In the genomic region with DNA sequence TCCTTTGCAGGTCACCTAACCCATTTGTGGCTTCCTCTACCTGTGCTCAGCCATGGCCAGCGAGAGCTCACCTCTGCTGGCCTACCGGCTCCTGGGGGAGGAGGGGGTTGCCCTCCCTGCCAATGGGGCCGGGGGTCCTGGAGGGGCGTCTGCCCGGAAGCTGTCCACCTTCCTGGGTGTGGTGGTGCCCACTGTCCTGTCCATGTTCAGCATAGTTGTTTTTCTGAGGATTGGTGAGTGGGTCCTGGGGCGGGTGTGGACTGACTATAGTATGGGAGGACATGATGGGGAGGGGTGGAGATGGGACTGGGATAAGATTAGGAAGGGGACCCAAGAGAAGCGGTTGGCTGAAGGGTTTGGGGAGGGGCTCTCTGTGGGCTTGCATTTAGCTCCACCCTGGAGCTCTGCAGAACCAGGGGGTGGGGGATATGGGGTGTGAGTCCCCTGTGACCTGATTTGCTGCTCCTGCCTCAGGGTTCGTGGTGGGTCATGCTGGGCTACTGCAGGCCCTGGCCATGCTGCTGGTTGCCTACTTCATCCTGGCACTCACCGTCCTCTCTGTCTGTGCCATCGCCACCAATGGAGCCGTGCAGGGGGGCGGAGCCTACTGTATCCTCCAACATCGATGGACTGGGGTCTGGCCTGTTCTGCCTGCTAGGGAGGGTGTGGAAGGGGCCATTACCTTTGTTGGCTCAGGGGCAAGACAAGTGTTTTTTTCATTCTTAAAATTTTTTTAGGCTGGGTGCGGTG, we compare ENCODE assay signal across 17 cellular contexts. TPM values are rescaled to one million over a fixed set of nuclear protein-coding genes. Genes with fewer than 3 reads are reported as not detected.
DNase-seq lines count a peak whose midpoint lies in the region; ATAC-seq, FAIRE-seq and TF ChIP-seq lines count a peak whose summit lies in the region.
"Had no signal": no experiment of that assay in that cellular context is flagged by ENCODE, and none has a peak within 500 bp of the region (broad histone marks: within the 10 kb centered on the region; RNA-seq: fewer than 3 reads in every experiment).

No MANE protein-coding gene starts in this region.

- no peak overlapping the region for H4K91ac ChIP-seq in H9 (ENCODE audit: insufficient read length, low read depth, low read length)
- H4K91ac ChIP-seq in trophoblast cell (ENCODE audit: low read depth, low read length), result no peak overlapping the region

- intact Hi-C loops in activated naive CD4-positive, alpha-beta T cell treated with anti-CD3 and anti-CD28 coated beads for 36 hours (cut with micrococcal nuclease), result loop anchor here (5.0 kb wide), 2 partner anchors 162 to 227 kb away; a partner anchor contains a TSS
- intact Hi-C loops in GM12878 (cut with micrococcal nuclease; ENCODE audit: unreplicated experiment) (no loop called here), tibial artery (cut with DNase I; ENCODE audit: low total_unique reads) (loop anchor here (5.0 kb wide), 1 partner anchor 147 kb away; a partner anchor contains a TSS)

- H3K27ac ChIP-seq in H9 (ENCODE audit: insufficient read length, low read depth, low read length) (no peak overlapping the region), GM12878 (ENCODE audit: control insufficient read depth, insufficient read depth) (no peak overlapping the region), trophoblast cell (ENCODE audit: low read depth, low read length) (no peak overlapping the region), tibial artery (no peak overlapping the region)
- H3K27ac ChIP-seq: gastrocnemius medialis, ovary had no signal

- peak overlapping the region; percentile 89 for H3K4me3 Mint-ChIP-seq in activated naive CD4-positive, alpha-beta T cell treated with anti-CD3 and anti-CD28 coated beads for 36 hours
- H3K4me3 Mint-ChIP-seq in H9, result peak overlapping the region; percentile 24 to 98; a peak in 3 of 5 replicates
- H3K4me3 Mint-ChIP-seq in WTC11, result no peak overlapping the region

- SMC1A ChIA-PET in GM12878 (lab: Charles Lee; ENCODE audit: uncharacterized antibody, unreplicated experiment), result interaction anchor here (0.9 to 3.7 kb wide), 3 partner anchors 35 to 162 kb away, joined by 4 to 17 read pairs (median 4); a partner anchor contains a TSS

- H4K5ac ChIP-seq in H9 (ENCODE audit: insufficient read length, low read depth, low read length), result no peak overlapping the region

- no CpG with 5 or more reads among the region's 14 CpGs for WGBS in H9 (ENCODE audit: extremely low coverage, insufficient read length, low lambda C conversion rate)
- 96% methylated on average over 14 of the region's 14 CpGs for WGBS in GM12878 (ENCODE audit: insufficient coverage, insufficient replicate concordance, low lambda C conversion rate, missing lambda C conversion rate)
- WGBS in trophoblast cell (ENCODE audit: extremely low coverage, insufficient coverage, insufficient read length), result no CpG with 5 or more reads among the region's 14 CpGs

- H3K9ac ChIP-seq in H9 (ENCODE audit: extremely low read depth, insufficient read length, low read length) (no peak overlapping the region), GM12878 (ENCODE audit: control insufficient read depth, insufficient read depth, low read length) (no peak overlapping the region), trophoblast cell (ENCODE audit: low read length) (no peak overlapping the region)

- H4K20me1 ChIP-seq in H9 (ENCODE audit: control insufficient read depth, insufficient read depth, insufficient read length), result no peaks in the 10 kb centered on the region
- no peaks in the 10 kb centered on the region for H4K20me1 ChIP-seq in GM12878 (ENCODE audit: control insufficient read depth, insufficient read depth)

- POLR2A ChIA-PET in GM12878 (lab: Charles Lee), result interaction anchor here (0.6 to 1.7 kb wide), 6 partner anchors 21 to 878 kb away, joined by 3 to 8 read pairs (median 3); a partner anchor contains a TSS
- POLR2A ChIA-PET in WTC11 (lab: Charles Lee), result interaction anchor here (1.5 to 1.9 kb wide), 2 partner anchors 20 to 26 kb away, joined by 3 to 8 read pairs; a partner anchor contains a TSS

- H3K23ac ChIP-seq in H9 (ENCODE audit: insufficient read length, low read depth, low read length) (no peak overlapping the region), trophoblast cell (ENCODE audit: low read length) (no peak overlapping the region)

- CTCF ChIA-PET in activated naive CD4-positive, alpha-beta T cell treated with anti-CD3 and anti-CD28 coated beads for 36 hours (lab: Charles Lee), result interaction anchor here (0.7 to 10.0 kb wide), 4 partner anchors 54 to 312 kb away, joined by 3 to 98 read pairs (median 3); no protein-coding TSS in a partner anchor
- CTCF ChIA-PET in GM12878 (lab: Yijun Ruan, JAX) (interaction anchor here (1.2 to 7.7 kb wide), 4 partner anchors 52 to 290 kb away, joined by 5 to 238 read pairs (median 47); a partner anchor contains a TSS), WTC11 (lab: Charles Lee) (interaction anchor here (0.7 to 5.6 kb wide), 5 partner anchors 21 to 149 kb away, joined by 3 to 131 read pairs (median 4); a partner anchor contains a TSS)

- H2BK5ac ChIP-seq in H9 (ENCODE audit: insufficient read length, low read length) (no peak overlapping the region), trophoblast cell (ENCODE audit: low read depth, low read length, poor library complexity) (no peak overlapping the region)

- H2BK120ac ChIP-seq in H9 (ENCODE audit: low read depth, low read length, poor library complexity, severe bottlenecking) (no peak overlapping the region), trophoblast cell (ENCODE audit: insufficient read depth, low read length, poor library complexity) (no peak overlapping the region)

- H4K8ac ChIP-seq in H9 (replicated peaks; ENCODE audit: insufficient read length, low read depth, low read length), result no peak overlapping the region
- H4K8ac ChIP-seq in trophoblast cell (ENCODE audit: low read depth, low read length), result no peak overlapping the region

- no peak overlapping the region for H3K56ac ChIP-seq in H9 (ENCODE audit: insufficient read length, low read depth, low read length)

- no TSS peak for BruUV-seq in GM12878 (replicated peaks; lab: Mats Ljungman, UMichigan)

- H3K4me2 ChIP-seq in H9 (ENCODE audit: insufficient read depth, insufficient read length, low read length) (no peak overlapping the region), GM12878 (ENCODE audit: control insufficient read depth, insufficient read depth) (peak overlapping the region; percentile 100), trophoblast cell (ENCODE audit: low read length) (no peak overlapping the region)

- DNase-seq in activated naive CD4-positive, alpha-beta T cell treated with anti-CD3 and anti-CD28 coated beads for 36 hours, result no peak
- DNase-seq in activated naive CD4-positive, alpha-beta T cell (lab: John Stamatoyannopoulos, UW), result no peak
- no peak for DNase-seq in H9
- DNase-seq in GM12878 (ENCODE audit: low read depth, low spot score), result no peak
- peak in 1 of 2 donors; percentile 14 for DNase-seq in trophoblast cell
- DNase-seq in tibial artery, result no peak
- DNase-seq in CD1c-positive myeloid dendritic cell (ENCODE audit: extremely low spot score), result no peak
- no peak for DNase-seq in WTC11 (ENCODE audit: low spot score)
- DNase-seq: activated CD4-positive, alpha-beta T cell treated with anti-CD3 and anti-CD28 coated beads, Interleukin-2, amount 50 U/mL, for 4 hours; cerebellar nuclear complex; DMS79; gastrocnemius medialis; HFFc6; Kasumi-1; NCI-H146; ovary had no signal

- RAD21 ChIA-PET in GM12878 (lab: Charles Lee; ENCODE audit: unreplicated experiment), result interaction anchor here (0.7 to 4.6 kb wide), 4 partner anchors 33 to 162 kb away, joined by 3 to 43 read pairs (median 4); a partner anchor contains a TSS

- TF ChIP-seq CTCF in H9 (conservative IDR thresholded peaks at IDR 0.05), result no peak
- TF ChIP-seq CTCF in GM12878 (IDR thresholded peaks at IDR 0.05 in 2 of 3, conservative IDR thresholded peaks at IDR 0.05 in 1 of 3; ENCODE audit: control insufficient read depth in 2 of 3, extremely low read depth in 1 of 3, insufficient read depth in 1 of 3, low read depth in 3 of 3, low read length in 3 of 3), result no peak
- no peak for TF ChIP-seq CTCF in tibial artery (IDR thresholded peaks at IDR 0.05)
- TF ChIP-seq CTCF in WTC11 (IDR thresholded peaks at IDR 0.05), result no peak

- H3K27me3 ChIP-seq in H9 (ENCODE audit: insufficient read depth, low read length) (no peaks in the 10 kb centered on the region), GM12878 (replicated peaks in 1 of 2; ENCODE audit: control insufficient read depth in 2 of 2, insufficient read depth in 2 of 2, low read length in 1 of 2) (no peaks in the 10 kb centered on the region), trophoblast cell (ENCODE audit: insufficient read depth, low read length) (no peaks in the 10 kb centered on the region), tibial artery (no peaks in the 10 kb centered on the region)
- H3K27me3 ChIP-seq: gastrocnemius medialis, ovary had no signal

- TF ChIP-seq EP300 in GM12878 (IDR thresholded peaks at IDR 0.05; ENCODE audit: borderline replicate concordance in 1 of 2, control insufficient read depth in 1 of 2, low read depth in 2 of 2, low read length in 2 of 2), result no peak

- no peak for TF ChIP-seq POLR2A in GM12878 (IDR thresholded peaks at IDR 0.05; ENCODE audit: low read depth, low read length)

- peaks cover 2% of the 10 kb centered on the region for H3K36me3 Mint-ChIP-seq in activated naive CD4-positive, alpha-beta T cell treated with anti-CD3 and anti-CD28 coated beads for 36 hours (ENCODE audit: low read depth)
- H3K36me3 Mint-ChIP-seq in H9 (ENCODE audit: insufficient read depth in 1 of 3, low read depth in 3 of 3), result peaks cover 2 to 18% (median 11%) of the 10 kb centered on the region in 3 experiments; a peak in 5 of 7 replicates
- H3K36me3 Mint-ChIP-seq in WTC11, result peaks cover 2% of the 10 kb centered on the region; the same call in 1 of the 2 replicates

- no peak overlapping the region for H3K27ac Mint-ChIP-seq in activated naive CD4-positive, alpha-beta T cell treated with anti-CD3 and anti-CD28 coated beads for 36 hours
- H3K27ac Mint-ChIP-seq in H9 (no peak overlapping the region; a peak in 1 of 7 replicates), WTC11 (no peak overlapping the region)
- H3K27ac Mint-ChIP-seq: HFFc6 had no signal

- H3K4me1 ChIP-seq in H9 (ENCODE audit: insufficient read depth, low read length), result no peaks in the 10 kb centered on the region
- H3K4me1 ChIP-seq in GM12878 (ENCODE audit: control insufficient read depth, insufficient read depth, low read length), result peaks cover 2% of the 10 kb centered on the region
- peaks cover 19 to 23% of the 10 kb centered on the region in 2 experiments for H3K4me1 ChIP-seq in trophoblast cell (ENCODE audit: control insufficient read depth in 1 of 2, insufficient read depth in 2 of 2, low read length in 2 of 2)
- peaks cover 0 to 16% (median 11%) of the 10 kb centered on the region in 4 donors for H3K4me1 ChIP-seq in tibial artery

- H2AFZ ChIP-seq in H9 (ENCODE audit: low read length) (no peak overlapping the region), GM12878 (ENCODE audit: control insufficient read depth, low read depth, low read length) (no peak overlapping the region), trophoblast cell (ENCODE audit: insufficient read depth, low read length, poor library complexity) (no peak overlapping the region)

- in situ Hi-C loops in GM12878 (cut with MboI), result loop anchor here (10.0 kb wide), 2 partner anchors 150 to 380 kb away; a partner anchor contains a TSS

- no peak overlapping the region for H3K4ac ChIP-seq in H9 (ENCODE audit: low read depth, low read length)
- H3K4ac ChIP-seq in trophoblast cell (ENCODE audit: low read depth, low read length), result no peak overlapping the region

- no peak for TF ChIP-seq RAD21 in GM12878 (IDR thresholded peaks at IDR 0.05; ENCODE audit: insufficient read depth, low read depth, low read length)

- H3K36me3 ChIP-seq in GM12878 (ENCODE audit: control insufficient read depth in 2 of 2, insufficient read depth in 2 of 2, low read length in 1 of 2), result no peaks in the 10 kb centered on the region
- peaks cover 7 to 8% of the 10 kb centered on the region in 2 experiments for H3K36me3 ChIP-seq in trophoblast cell (ENCODE audit: control insufficient read depth in 1 of 2, insufficient read depth in 2 of 2, low read length in 2 of 2)
- H3K36me3 ChIP-seq in tibial artery, result peaks cover 0 to 29% (median 0%) of the 10 kb centered on the region in 3 donors
- H3K36me3 ChIP-seq: gastrocnemius medialis, ovary had no signal

- H2AK5ac ChIP-seq in H9 (ENCODE audit: insufficient read length, low read length), result no peak overlapping the region
- no peak overlapping the region for H2AK5ac ChIP-seq in trophoblast cell (ENCODE audit: low read length)

- H3K79me2 ChIP-seq in H9 (ENCODE audit: insufficient read depth, low read length) (peaks cover 2% of the 10 kb centered on the region; the same call in 1 of the 2 replicates), GM12878 (ENCODE audit: control insufficient read depth, insufficient read depth, low read length) (peaks cover 10% of the 10 kb centered on the region), trophoblast cell (ENCODE audit: control insufficient read depth, insufficient read depth, low read length, poor library complexity) (no peaks in the 10 kb centered on the region)

- peaks cover 18% of the 10 kb centered on the region for H3K4me1 Mint-ChIP-seq in activated naive CD4-positive, alpha-beta T cell treated with anti-CD3 and anti-CD28 coated beads for 36 hours (ENCODE audit: low read depth)
- H3K4me1 Mint-ChIP-seq in H9 (peaks cover 6 to 10% of the 10 kb centered on the region in 2 experiments; a peak in 2 of 4 replicates), WTC11 (0 out of 2 replicates have a peak, but pooled peaks cover 7% of the 10 kb centered on the region)

- no peak overlapping the region for H3T11ph ChIP-seq in H9 (ENCODE audit: low read length)

- peaks cover 3% of the 10 kb centered on the region for H3K79me1 ChIP-seq in H9 (ENCODE audit: insufficient read depth, low read depth, low read length, poor library complexity, severe bottlenecking)
- peaks cover 12% of the 10 kb centered on the region for H3K79me1 ChIP-seq in trophoblast cell (ENCODE audit: low read length)

- H3K23me2 ChIP-seq in H9 (ENCODE audit: insufficient read length, low read depth, low read length, poor library complexity, severe bottlenecking), result peaks cover 4% of the 10 kb centered on the region

- H3K14ac ChIP-seq in H9 (ENCODE audit: insufficient read depth, low read length) (no peak overlapping the region; the same call in 1 of the 2 replicates), trophoblast cell (ENCODE audit: low read length) (no peak overlapping the region)

- peak overlapping the region; percentile 91; the same call in 1 of the 2 replicates for H3K4me3 ChIP-seq in GM12878
- H3K4me3 ChIP-seq in trophoblast cell (ENCODE audit: low read depth, low read length), result no peak overlapping the region
- H3K4me3 ChIP-seq in tibial artery, result no peak overlapping the region
- H3K4me3 ChIP-seq: gastrocnemius medialis, ovary had no signal

- H3K27me3 Mint-ChIP-seq in activated naive CD4-positive, alpha-beta T cell treated with anti-CD3 and anti-CD28 coated beads for 36 hours (ENCODE audit: low read depth), result no peaks in the 10 kb centered on the region
- H3K27me3 Mint-ChIP-seq in H9 (ENCODE audit: low read depth) (no peaks in the 10 kb centered on the region), WTC11 (ENCODE audit: low read depth) (no peaks in the 10 kb centered on the region)

- H4K12ac ChIP-seq in trophoblast cell (ENCODE audit: low read depth, low read length), result peak overlapping the region; percentile 43

- H3K18ac ChIP-seq in H9 (ENCODE audit: insufficient read length, low read depth, low read length) (no peak overlapping the region), trophoblast cell (ENCODE audit: low read length) (no peak overlapping the region)

- no peaks in the 10 kb centered on the region for H3K9me3 Mint-ChIP-seq in activated naive CD4-positive, alpha-beta T cell treated with anti-CD3 and anti-CD28 coated beads for 36 hours
- H3K9me3 Mint-ChIP-seq in H9 (no peaks in the 10 kb centered on the region; a peak in 1 of 5 replicates), WTC11 (no peaks in the 10 kb centered on the region)
- H3K9me3 Mint-ChIP-seq: HFFc6 had no signal

- H3K9me3 ChIP-seq in H9 (ENCODE audit: control insufficient read depth, low read depth, low read length), result no peaks in the 10 kb centered on the region
- H3K9me3 ChIP-seq in GM12878 (replicated peaks; ENCODE audit: control insufficient read depth, insufficient read depth, low read length), result no peaks in the 10 kb centered on the region
- no peaks in the 10 kb centered on the region for H3K9me3 ChIP-seq in trophoblast cell (ENCODE audit: insufficient read depth, low read depth, low read length)
- no peaks in the 10 kb centered on the region for H3K9me3 ChIP-seq in tibial artery
- H3K9me3 ChIP-seq: gastrocnemius medialis, ovary had no signal

- no peak overlapping the region for H2BK20ac ChIP-seq in H9 (ENCODE audit: low read depth, low read length, poor library complexity, severe bottlenecking)

- H2BK12ac ChIP-seq in H9 (ENCODE audit: insufficient read length, low read depth, low read length), result no peak overlapping the region
- H2BK12ac ChIP-seq in trophoblast cell (ENCODE audit: low read length), result no peak overlapping the region

- no peak for ATAC-seq in GM12878
- ATAC-seq in WTC11, result no peak
- ATAC-seq: gastrocnemius medialis had no signal

- no peak overlapping the region for H2BK15ac ChIP-seq in H9 (ENCODE audit: low read depth, low read length)

- no peak for FAIRE-seq in GM12878 (lab: Jason Lieb, UNC)
- FAIRE-seq: endothelial cell of umbilical vein had no signal

RNA-seq across cellular contexts. Expression of a gene that starts 1.8 kb away (rescaled TPM):
- total RNA-seq in activated naive CD4-positive, alpha-beta T cell treated with anti-CD3 and anti-CD28 coated beads for 36 hours, result 10 to 100 TPM; 10.1 to 10.5 TPM
- total RNA-seq in H9 (2021), result 42.3 and 43.0 TPM in 2 replicates
- total RNA-seq in GM12878 (2013; cell fraction: nucleolus; rRNA removed), result 21.5 and 26.6 TPM in 2 replicates
- total RNA-seq in GM12878 (2014; rRNA removed), result 11.1 and 16.7 TPM in 2 replicates
- 5.5 and 6.3 TPM in 2 replicates for total RNA-seq in GM12878 (2014; rRNA removed; fragmentation: Illumina TruSeq; extraction: Trizol)
- 16.5 and 18.5 TPM in 2 replicates for total RNA-seq in GM12878 (2021)
- polyA plus RNA-seq in GM12878 (2011; ENCODE audit: low read depth), result 3.9 TPM
- 8.6 and 15.3 TPM in 2 replicates for polyA plus RNA-seq in GM12878 (2011; rRNA removed)
- polyA plus RNA-seq in GM12878 (2011; cell fraction: cytosol; rRNA removed), result 14.5 and 20.6 TPM in 2 replicates
- 53.9 and 65.6 TPM in 2 replicates for polyA plus RNA-seq in GM12878 (2011; cell fraction: nucleus; rRNA removed)
- polyA plus RNA-seq in GM12878 (2012), result 11.3 and 13.5 TPM in 2 replicates
- polyA plus RNA-seq in GM12878 (2014; fragmentation: Illumina TruSeq; extraction: Trizol), result 4.3 and 10.9 TPM in 2 replicates
- polyA plus RNA-seq in GM12878 (2014; fragmentation: Nextera tagmentation; extraction: Ambion mirVana), result under 1 TPM; 0.24 to 0.35 TPM
- polyA plus RNA-seq in GM12878 (2014; rRNA removed), result 18.5 and 24.3 TPM in 2 replicates
- polyA plus RNA-seq in GM12878 (2016; fragmentation: Nextera tagmentation; extraction: Ambion mirVana), result 1 to 10 TPM; 5.0 to 7.8 TPM
- polyA minus RNA-seq in GM12878 (2011; rRNA and poly(A)+ RNA removed), result 7.6 and 16.3 TPM in 2 replicates
- 5.8 and 6.3 TPM in 2 replicates for polyA minus RNA-seq in GM12878 (2011; cell fraction: cytosol; rRNA and poly(A)+ RNA removed)
- 7.0 and 10.4 TPM in 2 replicates for polyA minus RNA-seq in GM12878 (2011; cell fraction: nucleus; rRNA and poly(A)+ RNA removed)
- polyA plus RNA-seq in trophoblast cell (2013), result 18.4 and 20.0 TPM in 2 replicates
- total RNA-seq in WTC11 (2021), result 32.6 to 39.3 TPM (median 34.1 TPM) in 3 replicates

RNA-seq across cellular contexts. Expression of a gene that starts 12.9 kb away (rescaled TPM):
- 10 to 100 TPM; 19.8 to 21.0 TPM for total RNA-seq in activated naive CD4-positive, alpha-beta T cell treated with anti-CD3 and anti-CD28 coated beads for 36 hours
- total RNA-seq in H9 (2021) (120 and 122 TPM in 2 replicates), GM12878 (2014; rRNA removed) (26.4 and 32.3 TPM in 2 replicates), GM12878 (2014; rRNA removed; fragmentation: Illumina TruSeq; extraction: Trizol) (15.4 and 16.2 TPM in 2 replicates), GM12878 (2021) (45.3 and 47.4 TPM in 2 replicates), WTC11 (2021) (128 to 140 TPM (median 130 TPM) in 3 replicates)
- 23.7 and 24.0 TPM in 2 replicates for total RNA-seq in GM12878 (2013; cell fraction: nucleolus; rRNA removed)
- 10.0 TPM for polyA plus RNA-seq in GM12878 (2011; ENCODE audit: low read depth)
- polyA plus RNA-seq in GM12878 (2011; rRNA removed) (14.2 and 21.3 TPM in 2 replicates), GM12878 (2014; fragmentation: Illumina TruSeq; extraction: Trizol) (1.7 and 8.5 TPM in 2 replicates), GM12878 (2014; fragmentation: Nextera tagmentation; extraction: Ambion mirVana) (1 to 10 TPM; 2.5 to 7.1 TPM), GM12878 (2014; rRNA removed) (36.6 and 40.3 TPM in 2 replicates), GM12878 (2016; fragmentation: Nextera tagmentation; extraction: Ambion mirVana) (10 to 100 TPM; 29.7 to 36.5 TPM)
- polyA plus RNA-seq in GM12878 (2011; cell fraction: cytosol; rRNA removed), result 24.6 and 35.7 TPM in 2 replicates
- 37.9 and 42.2 TPM in 2 replicates for polyA plus RNA-seq in GM12878 (2011; cell fraction: nucleus; rRNA removed)
- polyA plus RNA-seq in GM12878 (2012), result 29.8 and 31.4 TPM in 2 replicates
- polyA minus RNA-seq in GM12878 (2011; rRNA and poly(A)+ RNA removed), result 12.7 and 22.8 TPM in 2 replicates
- 7.1 and 9.1 TPM in 2 replicates for polyA minus RNA-seq in GM12878 (2011; cell fraction: cytosol; rRNA and poly(A)+ RNA removed)
- polyA minus RNA-seq in GM12878 (2011; cell fraction: nucleus; rRNA and poly(A)+ RNA removed), result 12.3 and 19.0 TPM in 2 replicates
- polyA plus RNA-seq in trophoblast cell (2013), result 75.4 and 76.0 TPM in 2 replicates

RNA-seq across cellular contexts. Expression of a gene that starts 20.6 kb away (rescaled TPM):
- total RNA-seq in activated naive CD4-positive, alpha-beta T cell treated with anti-CD3 and anti-CD28 coated beads for 36 hours, result 100 to 1,000 TPM; 166 to 169 TPM
- total RNA-seq in H9 (2021) (373 and 382 TPM in 2 replicates), GM12878 (2014; rRNA removed) (94.0 and 104 TPM in 2 replicates), GM12878 (2014; rRNA removed; fragmentation: Illumina TruSeq; extraction: Trizol) (58.3 and 67.6 TPM in 2 replicates), GM12878 (2021) (230 and 254 TPM in 2 replicates), WTC11 (2021) (209 to 238 TPM (median 233 TPM) in 3 replicates)
- 86.6 and 97.1 TPM in 2 replicates for total RNA-seq in GM12878 (2013; cell fraction: nucleolus; rRNA removed)
- 170 TPM for polyA plus RNA-seq in GM12878 (2011; ENCODE audit: low read depth)
- polyA plus RNA-seq in GM12878 (2011; rRNA removed) (24.2 and 43.9 TPM in 2 replicates), GM12878 (2014; fragmentation: Illumina TruSeq; extraction: Trizol) (69.0 and 120 TPM in 2 replicates), GM12878 (2014; fragmentation: Nextera tagmentation; extraction: Ambion mirVana) (10 to 100 TPM; 11.1 to 33.6 TPM), GM12878 (2014; rRNA removed) (119 and 148 TPM in 2 replicates), GM12878 (2016; fragmentation: Nextera tagmentation; extraction: Ambion mirVana) (100 to 1,000 TPM; 187 to 189 TPM)
- 44.5 and 51.1 TPM in 2 replicates for polyA plus RNA-seq in GM12878 (2011; cell fraction: cytosol; rRNA removed)
- 387 and 494 TPM in 2 replicates for polyA plus RNA-seq in GM12878 (2011; cell fraction: nucleus; rRNA removed)
- 115 and 154 TPM in 2 replicates for polyA plus RNA-seq in GM12878 (2012)
- 31.1 and 33.8 TPM in 2 replicates for polyA minus RNA-seq in GM12878 (2011; rRNA and poly(A)+ RNA removed)
- polyA minus RNA-seq in GM12878 (2011; cell fraction: cytosol; rRNA and poly(A)+ RNA removed), result 38.4 and 40.6 TPM in 2 replicates
- 57.3 and 98.4 TPM in 2 replicates for polyA minus RNA-seq in GM12878 (2011; cell fraction: nucleus; rRNA and poly(A)+ RNA removed)
- 115 and 117 TPM in 2 replicates for polyA plus RNA-seq in trophoblast cell (2013)

RNA-seq across cellular contexts. Expression of a gene that starts 27.0 kb away (rescaled TPM):
- 1 to 10 TPM; 5.9 to 6.0 TPM for total RNA-seq in activated naive CD4-positive, alpha-beta T cell treated with anti-CD3 and anti-CD28 coated beads for 36 hours
- total RNA-seq in H9 (2021) (132 and 135 TPM in 2 replicates), GM12878 (2014; rRNA removed) (0.56 and 0.93 TPM in 2 replicates), GM12878 (2014; rRNA removed; fragmentation: Illumina TruSeq; extraction: Trizol) (0.32 and 0.40 TPM in 2 replicates), GM12878 (2021) (0.82 and 0.85 TPM in 2 replicates), WTC11 (2021) (99.7 to 120 TPM (median 104 TPM) in 3 replicates)
- total RNA-seq in GM12878 (2013; cell fraction: nucleolus; rRNA removed), result 3.3 and 3.7 TPM in 2 replicates
- 1.0 TPM for polyA plus RNA-seq in GM12878 (2011; ENCODE audit: low read depth)
- polyA plus RNA-seq in GM12878 (2011; rRNA removed) (0.23 and 0.45 TPM in 2 replicates), GM12878 (2014; fragmentation: Illumina TruSeq; extraction: Trizol) (0.05 and 0.32 TPM in 2 replicates), GM12878 (2014; fragmentation: Nextera tagmentation; extraction: Ambion mirVana) (not detected), GM12878 (2014; rRNA removed) (0.51 and 0.75 TPM in 2 replicates), GM12878 (2016; fragmentation: Nextera tagmentation; extraction: Ambion mirVana) (not detected)
- 0.32 and 0.76 TPM in 2 replicates for polyA plus RNA-seq in GM12878 (2011; cell fraction: cytosol; rRNA removed)
- 2.0 and 2.5 TPM in 2 replicates for polyA plus RNA-seq in GM12878 (2011; cell fraction: nucleus; rRNA removed)
- polyA plus RNA-seq in GM12878 (2012), result 0.70 and 0.93 TPM in 2 replicates
- polyA minus RNA-seq in GM12878 (2011; rRNA and poly(A)+ RNA removed), result 0.15 and 0.21 TPM in 2 replicates
- 0.67 and 3.4 TPM in 2 replicates for polyA minus RNA-seq in GM12878 (2011; cell fraction: cytosol; rRNA and poly(A)+ RNA removed)
- polyA minus RNA-seq in GM12878 (2011; cell fraction: nucleus; rRNA and poly(A)+ RNA removed), result 0.60 and 1.2 TPM in 2 replicates
- polyA plus RNA-seq in trophoblast cell (2013), result 103 and 106 TPM in 2 replicates

RNA-seq across cellular contexts. Expression of a gene that starts 35.2 kb away (rescaled TPM):
- 1 to 10 TPM in 1 of 2 experiments, under 1 TPM in 1; 0.64 to 1.4 TPM for total RNA-seq in activated naive CD4-positive, alpha-beta T cell treated with anti-CD3 and anti-CD28 coated beads for 36 hours
- total RNA-seq in H9 (2021) (4.3 and 4.6 TPM in 2 replicates), GM12878 (2014; rRNA removed) (10.6 and 10.8 TPM in 2 replicates), GM12878 (2014; rRNA removed; fragmentation: Illumina TruSeq; extraction: Trizol) (1.3 and 1.6 TPM in 2 replicates), GM12878 (2021) (4.7 and 5.6 TPM in 2 replicates), WTC11 (2021) (3.9 to 4.8 TPM (median 4.6 TPM) in 3 replicates)
- 5.4 and 5.8 TPM in 2 replicates for total RNA-seq in GM12878 (2013; cell fraction: nucleolus; rRNA removed)
- not detected for polyA plus RNA-seq in GM12878 (2011; ENCODE audit: low read depth)
- polyA plus RNA-seq in GM12878 (2011; rRNA removed) (0.20 and 0.96 TPM in 2 replicates), GM12878 (2014; fragmentation: Illumina TruSeq; extraction: Trizol) (0.48 and 0.75 TPM in 2 replicates), GM12878 (2014; fragmentation: Nextera tagmentation; extraction: Ambion mirVana) (under 1 TPM; 0.14 to 0.57 TPM), GM12878 (2014; rRNA removed) (7.2 and 9.7 TPM in 2 replicates), GM12878 (2016; fragmentation: Nextera tagmentation; extraction: Ambion mirVana) (1 to 10 TPM; 4.0 to 4.6 TPM)
- polyA plus RNA-seq in GM12878 (2011; cell fraction: cytosol; rRNA removed), result 0.43 and 1.2 TPM in 2 replicates
- polyA plus RNA-seq in GM12878 (2011; cell fraction: nucleus; rRNA removed), result 1.9 and 2.5 TPM in 2 replicates
- polyA plus RNA-seq in GM12878 (2012), result 1.0 and 1.2 TPM in 2 replicates
- polyA minus RNA-seq in GM12878 (2011; rRNA and poly(A)+ RNA removed), result 1.8 and 2.0 TPM in 2 replicates
- polyA minus RNA-seq in GM12878 (2011; cell fraction: cytosol; rRNA and poly(A)+ RNA removed), result 1.2 TPM in 1 of 2 replicates, not detected in the other
- 5.0 and 8.5 TPM in 2 replicates for polyA minus RNA-seq in GM12878 (2011; cell fraction: nucleus; rRNA and poly(A)+ RNA removed)
- 1.4 and 1.6 TPM in 2 replicates for polyA plus RNA-seq in trophoblast cell (2013)
